In the genomic region with DNA sequence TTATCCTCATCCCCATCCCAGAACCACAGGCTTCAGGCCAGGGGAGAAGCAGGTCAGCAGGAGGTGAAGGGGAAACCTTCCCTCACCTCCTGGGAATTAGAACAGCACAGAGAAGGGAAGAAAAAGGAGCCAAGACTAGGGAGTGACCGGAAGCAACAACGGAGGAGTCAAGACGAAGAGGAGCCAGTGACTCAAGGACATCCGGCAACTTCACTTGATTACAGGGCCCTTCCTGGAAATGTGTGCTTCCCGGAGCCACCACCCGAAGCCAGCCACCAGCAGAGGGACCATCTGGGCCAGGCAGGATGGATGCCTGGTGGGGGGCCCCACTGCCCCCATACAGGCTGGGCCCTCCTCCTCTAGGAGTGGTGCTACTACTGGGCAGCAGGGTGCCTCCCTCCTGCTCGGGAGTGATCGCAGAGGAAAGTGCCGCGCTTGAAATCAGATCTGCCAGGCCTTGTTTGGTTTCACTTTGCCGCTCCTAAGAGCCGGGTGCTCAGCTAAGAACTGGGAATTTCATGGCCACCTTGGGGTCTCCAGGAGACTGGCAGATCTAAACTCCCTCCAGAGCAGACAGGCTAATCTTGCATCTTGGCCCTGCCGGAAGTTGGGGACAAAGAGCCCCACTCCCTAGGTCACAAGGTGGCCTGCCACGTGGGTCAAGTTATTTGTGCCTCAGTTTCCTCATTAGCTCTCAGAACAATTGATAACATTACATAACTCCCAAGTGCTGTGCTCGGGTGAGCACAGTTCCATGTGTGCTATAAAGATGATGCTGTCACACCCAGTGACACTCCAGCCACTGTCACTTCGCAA, we compare ENCODE assay signal across 8 cellular contexts. TPM values are rescaled to one million over a fixed set of nuclear protein-coding genes. Genes with fewer than 3 reads are reported as not detected.
DNase-seq lines count a peak whose midpoint lies in the region; ATAC-seq and TF ChIP-seq lines count a peak whose summit lies in the region.

No MANE protein-coding gene starts in this region.

- TF ChIP-seq CTCF in LNCaP clone FGC (IDR thresholded peaks at IDR 0.05; ENCODE audit: control insufficient read depth, extremely low read depth, insufficient read depth), result 0 out of 2 replicates have a peak, but pooled peaks have one; percentile 25
- TF ChIP-seq CTCF in left ventricle myocardium inferior (IDR thresholded peaks at IDR 0.05; ENCODE audit: borderline replicate concordance), result peak; percentile 59

- peak overlapping the region; percentile 80 for H3K27ac ChIP-seq in BLaER1
- H3K27ac ChIP-seq in adipose tissue (ENCODE audit: low read depth, low read length), result peak overlapping the region; percentile 89
- H3K27ac ChIP-seq in left ventricle myocardium inferior (replicated peaks), result peak overlapping the region; percentile 98

- H3K9me3 ChIP-seq in BLaER1, result no peaks in the 10 kb centered on the region
- H3K9me3 ChIP-seq in left ventricle myocardium inferior (replicated peaks), result no peaks in the 10 kb centered on the region

- H3K4me3 ChIP-seq in BLaER1 (peak overlapping the region; percentile 55), LNCaP clone FGC (ENCODE audit: low read depth, low read length) (peak overlapping the region; percentile 49), left ventricle myocardium inferior (peak overlapping the region; percentile 81), skeletal muscle cell (ENCODE audit: low read depth, low read length) (peak overlapping the region; percentile 32)

- WGBS in adipose tissue, 3 donors, result 10 to 16% (median 13%) methylated on average over 13 to 16 of the region's 16 CpGs

- 0 out of 2 replicates have a peak, but pooled peaks cover 4% of the 10 kb centered on the region for H4K20me1 ChIP-seq in BLaER1

- H3K4me1 ChIP-seq in BLaER1 (peaks cover 57% of the 10 kb centered on the region), left ventricle myocardium inferior (peaks cover 100% of the 10 kb centered on the region)

- H3K27me3 ChIP-seq in BLaER1 (no peaks in the 10 kb centered on the region), left ventricle myocardium inferior (ENCODE audit: low read depth) (no peaks in the 10 kb centered on the region)

- DNase-seq in LNCaP clone FGC (ENCODE audit: low read depth) (no peak), left ventricle myocardium inferior (peak; percentile 68), skeletal muscle cell (ENCODE audit: low read depth) (no peak)
- no peak for DNase-seq in activated CD8-positive, alpha-beta memory T cell treated with anti-CD3 and anti-CD28 coated beads for 24 hours

- intact Hi-C loops in left ventricle myocardium inferior (cut with micrococcal nuclease), result no loop called here

- peak overlapping the region; percentile 95 for H3K4me2 ChIP-seq in BLaER1

- peak overlapping the region; percentile 71 for H3K9ac ChIP-seq in BLaER1

- ATAC-seq in GM18861 (IDR thresholded peaks at IDR 0.05; ENCODE audit: unreplicated experiment) (no peak), GM19452 (IDR thresholded peaks at IDR 0.05; ENCODE audit: unreplicated experiment) (no peak)

- H3K36me3 ChIP-seq in BLaER1 (no peaks in the 10 kb centered on the region), left ventricle myocardium inferior (no peaks in the 10 kb centered on the region)

RNA-seq across cellular contexts. Expression of gene CDC42EP4, which starts 6.6 kb away (rescaled TPM):
- 100 to 1,000 TPM in 2 of 3 donors, 10 to 100 TPM in 1; 52.6 to 302 (median 138) TPM for polyA plus RNA-seq in adipose tissue
- 34.0 TPM for total RNA-seq in left ventricle myocardium inferior

RNA-seq across cellular contexts. Expression of gene CPSF4L, which starts 43.5 kb away (rescaled TPM):
- polyA plus RNA-seq in adipose tissue, result under 1 TPM in 1 of 3 donors, not detected in 2; 0.25 TPM
- total RNA-seq in left ventricle myocardium inferior, result not detected
